16 cellular contexts compared by ENCODE assay signal in genomic region chr2:197969391-197969893, GRCh38.
DNase-seq lines count a peak whose midpoint lies in the region; ATAC-seq and TF ChIP-seq lines count a peak whose summit lies in the region.
"Had no signal": no experiment of that assay in that cellular context is flagged by ENCODE, and none has a peak within 500 bp of the region (broad histone marks: within the 10 kb centered on the region; RNA-seq: fewer than 3 reads in every experiment).

No MANE protein-coding gene starts in this region.

- no peaks in the 10 kb centered on the region for H3K4me1 ChIP-seq in fibroblast of lung (ENCODE audit: control insufficient read depth, extremely low read depth, insufficient read depth, low read length)
- H3K4me1 ChIP-seq in psoas muscle, result peaks cover 21% of the 10 kb centered on the region
- H3K4me1 ChIP-seq: A549, lower lobe of right lung had no signal

- H3K9me3 Mint-ChIP-seq in activated CD4-positive, alpha-beta T cell treated with anti-CD3 and anti-CD28 coated beads for 36 hours (ENCODE audit: low read depth), result peaks cover 16% of the 10 kb centered on the region

- DNase-seq in activated CD4-positive, alpha-beta T cell treated with anti-CD3 and anti-CD28 coated beads for 36 hours, result no peak
- DNase-seq in activated CD4-positive, alpha-beta T cell treated with anti-CD3 and anti-CD28 coated beads for 48 hours, result no peak
- DNase-seq in OCI-M1 (lab: John Stamatoyannopoulos, UW) (peak; percentile 6), fibroblast of lung (ENCODE audit: low read depth in 2 of 2) (peak; percentile 34 to 85), psoas muscle (no peak), iPS-NIHi7 (ENCODE audit: extremely low spot score) (no peak), superior temporal gyrus (ENCODE audit: extremely low spot score) (no peak)
- DNase-seq: DND-41, lower lobe of right lung, NCI-H1417, NCI-H69 had no signal

- H3K79me2 ChIP-seq in fibroblast of lung (ENCODE audit: control insufficient read depth, insufficient read depth, low read length), result no peaks in the 10 kb centered on the region

- H3K27ac ChIP-seq in fibroblast of lung (ENCODE audit: insufficient read depth, low read length), result no peak overlapping the region
- H3K27ac ChIP-seq in psoas muscle, result no peak overlapping the region
- H3K27ac ChIP-seq: A549, lower lobe of right lung, vagina had no signal

- no peak overlapping the region for H3K4me3 Mint-ChIP-seq in activated CD4-positive, alpha-beta T cell treated with anti-CD3 and anti-CD28 coated beads for 36 hours
- H3K4me3 Mint-ChIP-seq: central memory CD8-positive, alpha-beta T cell; IgD-negative memory B cell had no signal

- TF ChIP-seq CTCF in fibroblast of lung (conservative IDR thresholded peaks at IDR 0.05 in 1 of 2, IDR thresholded peaks at IDR 0.05 in 1 of 2; ENCODE audit: low read depth in 1 of 2, low read length in 2 of 2) (no peak), psoas muscle (IDR thresholded peaks at IDR 0.05) (no peak)

- CTCF ChIA-PET in activated CD4-positive, alpha-beta T cell treated with anti-CD3 and anti-CD28 coated beads for 36 hours (lab: Charles Lee), result interaction anchor here (1.0 to 1.5 kb wide), 2 partner anchors 10 to 34 kb away, joined by 3 to 6 read pairs; no protein-coding TSS in a partner anchor

- intact Hi-C loops in activated CD4-positive, alpha-beta T cell treated with anti-CD3 and anti-CD28 coated beads for 36 hours (cut with DNase I, micrococcal nuclease), result loop anchor here in 1 of 2 experiments (2.0 kb wide), 1 partner anchor 15 kb away; no protein-coding TSS in a partner anchor
- intact Hi-C loops in psoas muscle (cut with DNase I), result no loop called here

- no peak overlapping the region for H3K9ac ChIP-seq in fibroblast of lung (ENCODE audit: insufficient read depth, low read length)

- H3K4me2 ChIP-seq in fibroblast of lung (ENCODE audit: extremely low read depth, insufficient read depth, low read length), result no peak overlapping the region
- H3K4me2 ChIP-seq: A549 had no signal

- H3K27ac Mint-ChIP-seq in activated CD4-positive, alpha-beta T cell treated with anti-CD3 and anti-CD28 coated beads for 36 hours, result peak overlapping the region; percentile 71
- H3K27ac Mint-ChIP-seq: IgD-negative memory B cell had no signal

- peak; percentile 70 for ATAC-seq in activated CD4-positive, alpha-beta T cell treated with anti-CD3 and anti-CD28 coated beads for 36 hours
- peak; percentile 76 to 96 (median 92) for ATAC-seq in psoas muscle
- no peak for ATAC-seq in HG02763 (IDR thresholded peaks at IDR 0.05; ENCODE audit: unreplicated experiment)
- ATAC-seq: A549, lower lobe of right lung had no signal

- H3K27me3 ChIP-seq in fibroblast of lung (ENCODE audit: control insufficient read depth, insufficient read depth, low read length), result no peaks in the 10 kb centered on the region
- no peaks in the 10 kb centered on the region for H3K27me3 ChIP-seq in psoas muscle (ENCODE audit: insufficient read depth in 3 of 3, low read length in 2 of 3)
- H3K27me3 ChIP-seq: vagina had no signal

- H3K36me3 Mint-ChIP-seq in activated CD4-positive, alpha-beta T cell treated with anti-CD3 and anti-CD28 coated beads for 36 hours (ENCODE audit: low read depth), result peaks cover 25% of the 10 kb centered on the region

- POLR2A ChIA-PET in activated CD4-positive, alpha-beta T cell treated with anti-CD3 and anti-CD28 coated beads for 36 hours (lab: Charles Lee), result no interaction called here

- no peak overlapping the region for H2AFZ ChIP-seq in fibroblast of lung (ENCODE audit: low read length)

- H3K4me1 Mint-ChIP-seq in activated CD4-positive, alpha-beta T cell treated with anti-CD3 and anti-CD28 coated beads for 36 hours, result peaks cover 54% of the 10 kb centered on the region
- H3K4me1 Mint-ChIP-seq: central memory CD8-positive, alpha-beta T cell; IgD-negative memory B cell had no signal

- H3K4me3 ChIP-seq in fibroblast of lung (replicated peaks in 1 of 4; ENCODE audit: control extremely low read depth in 1 of 4, insufficient read depth in 1 of 4, low read depth in 3 of 4, low read length in 4 of 4) (no peak overlapping the region), psoas muscle (no peak overlapping the region)
- H3K4me3 ChIP-seq: A549, lower lobe of right lung, vagina had no signal

- no peaks in the 10 kb centered on the region for H3K27me3 Mint-ChIP-seq in activated CD4-positive, alpha-beta T cell treated with anti-CD3 and anti-CD28 coated beads for 36 hours
- H3K27me3 Mint-ChIP-seq: central memory CD8-positive, alpha-beta T cell; IgD-negative memory B cell had no signal

- no peaks in the 10 kb centered on the region for H3K36me3 ChIP-seq in fibroblast of lung (ENCODE audit: control insufficient read depth, insufficient read depth, low read length)
- H3K36me3 ChIP-seq in psoas muscle (ENCODE audit: insufficient read depth in 1 of 2, low read depth in 1 of 2), result no peaks in the 10 kb centered on the region
- H3K36me3 ChIP-seq: lower lobe of right lung, vagina had no signal

- H3K9me3 ChIP-seq in fibroblast of lung (ENCODE audit: control insufficient read depth, insufficient read depth, low read depth, low read length) (no peaks in the 10 kb centered on the region), psoas muscle (no peaks in the 10 kb centered on the region)
- H3K9me3 ChIP-seq: A549, lower lobe of right lung had no signal

- no peaks in the 10 kb centered on the region for H4K20me1 ChIP-seq in fibroblast of lung (ENCODE audit: control insufficient read depth, extremely low read depth, insufficient read depth, low read length)

Comparison
In these comparisons a context has a peak if more than half of its experiments do, and no peak if none do; other contexts are left out.
1. DNase-seq: peak in OCI-M1 (single experiment) and fibroblast of lung (2 of 2); none in activated CD4-positive, alpha-beta T cell treated with anti-CD3 and anti-CD28 coated beads for 36 hours (single experiment), activated CD4-positive, alpha-beta T cell treated with anti-CD3 and anti-CD28 coated beads for 48 hours (single experiment), psoas muscle (0 of 2), iPS-NIHi7 (single experiment) and superior temporal gyrus (single experiment).